In the genomic region with DNA sequence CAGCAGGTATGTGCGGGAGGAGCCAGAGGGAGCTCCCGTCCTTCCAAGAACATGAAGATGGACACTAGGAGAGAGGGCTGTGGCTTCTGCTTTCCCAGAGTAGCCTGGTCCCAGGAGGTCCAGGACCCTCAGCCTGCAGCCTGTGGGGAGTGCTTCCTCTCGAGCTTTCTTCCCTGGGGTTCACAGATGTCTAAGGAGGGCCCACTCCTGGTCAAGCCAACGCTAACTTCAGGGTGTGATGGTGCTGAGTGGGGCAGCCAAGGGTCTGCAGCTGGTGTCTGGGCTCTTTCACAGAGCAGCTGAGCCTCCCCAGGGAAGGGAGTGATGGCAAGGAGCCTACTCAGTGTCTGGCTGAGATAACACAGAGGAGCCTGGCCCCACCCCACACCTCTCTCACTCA, we compare ENCODE assay signal across 8 cellular contexts. TPM values are rescaled to one million over a fixed set of nuclear protein-coding genes. Genes with fewer than 3 reads are reported as not detected.
"Had no signal": no experiment of that assay in that cellular context is flagged by ENCODE, and none has a peak within 500 bp of the region (broad histone marks: within the 10 kb centered on the region; RNA-seq: fewer than 3 reads in every experiment).

No MANE protein-coding gene starts in this region.

- H3K27ac ChIP-seq: HL-60 had no signal

- H3K4me2 ChIP-seq: GM23338 had no signal

- H3K9me3 Mint-ChIP-seq: GM23338, H9, IgD-negative memory B cell had no signal

- H3K4me3 ChIP-seq: GM23338 had no signal

- H3K27ac Mint-ChIP-seq: GM23338, H9 had no signal

- H2AFZ ChIP-seq: GM23338 had no signal

- H3K4me3 Mint-ChIP-seq: GM23338, H9 had no signal

- DNase-seq: H9, HCEC 1CT, KG1 had no signal

RNA-seq across cellular contexts. Expression of gene POU2F3, which starts 3.3 kb away (rescaled TPM):
- total RNA-seq: HepG2, HT1080 had no signal
